24 cellular contexts compared by ENCODE assay signal in the genomic region with DNA sequence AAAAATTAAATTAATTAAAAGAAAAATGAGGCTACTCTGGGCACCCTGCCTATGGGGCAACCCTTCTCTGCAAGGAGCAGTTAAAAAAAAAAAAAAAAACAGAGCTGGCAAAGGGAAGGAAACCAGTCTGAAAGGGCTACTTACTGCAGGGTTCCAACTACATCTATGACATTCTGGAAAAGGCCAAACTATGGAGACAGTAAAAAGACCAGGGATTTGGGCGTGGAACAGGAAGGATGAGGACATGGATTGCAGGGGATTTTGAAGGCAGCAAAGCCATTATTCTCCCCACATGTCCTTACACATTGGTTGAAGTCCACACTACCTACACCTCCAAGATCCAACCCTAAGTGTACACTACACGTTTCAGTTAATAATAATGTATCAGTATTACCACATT. TPM values are rescaled to one million over a fixed set of nuclear protein-coding genes. Genes with fewer than 3 reads are reported as not detected.
A peak's percentile ranks its signal among the peaks of the same experiment; 100 is the strongest.
DNase-seq lines count a peak whose midpoint lies in the region; ATAC-seq and TF ChIP-seq lines count a peak whose summit lies in the region.
"Had no signal": no experiment of that assay in that cellular context is flagged by ENCODE, and none has a peak within 500 bp of the region (broad histone marks: within the 10 kb centered on the region; RNA-seq: fewer than 3 reads in every experiment).

No MANE protein-coding gene starts in this region.

- intact Hi-C loops in esophagus squamous epithelium (cut with DNase I) (no loop called here), transverse colon (cut with DNase I; ENCODE audit: low total_unique reads) (no loop called here)

- H3K36me3 ChIP-seq in RWPE2 (ENCODE audit: low read depth) (no peaks in the 10 kb centered on the region), esophagus squamous epithelium (no peaks in the 10 kb centered on the region), muscle layer of duodenum (ENCODE audit: control insufficient read depth in 1 of 2, insufficient read depth in 2 of 2, low read length in 2 of 2) (no peaks in the 10 kb centered on the region), transverse colon (no peaks in the 10 kb centered on the region), MG63 (no peaks in the 10 kb centered on the region)
- H3K36me3 ChIP-seq: breast epithelium, tibial nerve had no signal

- TF ChIP-seq CTCF in RWPE2 (IDR thresholded peaks at IDR 0.05; ENCODE audit: poor library complexity, severe bottlenecking) = no peak
- no peak for TF ChIP-seq CTCF in esophagus squamous epithelium (IDR thresholded peaks at IDR 0.05)
- TF ChIP-seq CTCF in transverse colon (IDR thresholded peaks at IDR 0.05) = no peak

- DNase-seq in RWPE2 (ENCODE audit: low spot score) (no peak), esophagus squamous epithelium (lab: John Stamatoyannopoulos, UW) (no peak), transverse colon (no peak), MG63 (no peak), Ammon's horn (ENCODE audit: low spot score) (no peak)
- DNase-seq: activated CD4-positive, alpha-beta T cell treated with anti-CD3 and anti-CD28 coated beads, Interleukin-2, amount 10 ng/mL, durations not matched to agents 24 days and 14 days; activated effector memory CD4-positive, alpha-beta T cell treated with Interleukin-2 at 50 U/mL for 16 hours; activated T-cell treated with anti-CD3 and anti-CD28 coated beads, Interleukin-2, amount 50 U/mL, for 1 hour; H9; immature natural killer cell; natural killer cell; NCI-H2029 treated with DMSO at 0.1 percent for 48 hours; NCI-H226; NK-92 treated with Interleukin-12 subunit alpha and Interleukin-12 subunit beta, amount 100 ng/mL, for 24 hours; PC-3; SIG-M5; stimulated activated CD4-positive, alpha-beta T cell treated with anti-CD3 and anti-CD28 coated beads, Interleukin-2, amount 100 ng/mL, for 24 hours; SW 1271 had no signal

- no peak for ATAC-seq in RWPE2 (ENCODE audit: low read depth)
- no peak for ATAC-seq in activated CD4-positive, CD25-positive, alpha-beta regulatory T cell treated with anti-CD3 and anti-CD28 coated beads, Interleukin-2, amount 50 U/mL, for 24 hours
- ATAC-seq: activated naive CD4-positive, alpha-beta T cell treated with anti-CD3 and anti-CD28 coated beads, Interleukin-2, amount 50 U/mL, for 72 hours; natural killer cell; PC-3 had no signal

- H3K27ac ChIP-seq in RWPE2 (ENCODE audit: poor library complexity, severe bottlenecking) = peak overlapping the region; percentile 43
- H3K27ac ChIP-seq in esophagus squamous epithelium = peak overlapping the region in 3 of 4 donors; percentile 53 to 96 (median 61)
- H3K27ac ChIP-seq in muscle layer of duodenum (ENCODE audit: low read length) = peak overlapping the region; percentile 41
- H3K27ac ChIP-seq in transverse colon = peak overlapping the region; percentile 90 to 94 (median 92)

- WGBS in esophagus squamous epithelium, 2 donors = 27 to 33% methylated on average over 2 of the region's 2 CpGs
- 60 to 64% methylated on average over 2 of the region's 2 CpGs for WGBS in transverse colon (ENCODE audit: low coverage in 1 of 2), 2 donors

- H3K27me3 ChIP-seq in RWPE2 (ENCODE audit: insufficient read depth, poor library complexity, severe bottlenecking) (no peaks in the 10 kb centered on the region), esophagus squamous epithelium (no peaks in the 10 kb centered on the region), muscle layer of duodenum (ENCODE audit: low read depth, low read length) (no peaks in the 10 kb centered on the region), transverse colon (no peaks in the 10 kb centered on the region), MG63 (no peaks in the 10 kb centered on the region)
- H3K27me3 ChIP-seq: breast epithelium, tibial nerve had no signal

- H3K4me1 ChIP-seq in RWPE2 (ENCODE audit: insufficient read depth, poor library complexity, severe bottlenecking) = peaks cover 39% of the 10 kb centered on the region
- peaks cover 0 to 69% (median 54%) of the 10 kb centered on the region in 3 donors for H3K4me1 ChIP-seq in esophagus squamous epithelium
- H3K4me1 ChIP-seq in muscle layer of duodenum (ENCODE audit: control insufficient read depth in 1 of 2, insufficient read depth in 2 of 2, low read length in 2 of 2) = peaks cover 3 to 16% of the 10 kb centered on the region in 2 donors
- H3K4me1 ChIP-seq in transverse colon = peaks cover 14 to 51% (median 43%) of the 10 kb centered on the region in 4 donors

- no peak overlapping the region for H3K4me3 ChIP-seq in RWPE2 (ENCODE audit: severe bottlenecking)
- H3K4me3 ChIP-seq in esophagus squamous epithelium = no peak overlapping the region
- H3K4me3 ChIP-seq in muscle layer of duodenum (ENCODE audit: low read depth in 1 of 2, low read length in 2 of 2) = no peak overlapping the region
- H3K4me3 ChIP-seq in transverse colon = no peak overlapping the region
- no peak overlapping the region for H3K4me3 ChIP-seq in MG63
- H3K4me3 ChIP-seq: breast epithelium, smooth muscle cell, tibial nerve had no signal

- TF ChIP-seq EP300 in transverse colon (IDR thresholded peaks at IDR 0.05; ENCODE audit: low read depth) = no peak

- in situ Hi-C loops in transverse colon (cut with MboI; ENCODE audit: low pct_ligation_motif_present in 1 of 4, low pct_unique_long_range_greater_than_20kb in 1 of 4, low sequenced_read_pairs in 3 of 4) = no loop called here

- TF ChIP-seq POLR2A in esophagus squamous epithelium (IDR thresholded peaks at IDR 0.05) = no peak
- no peak for TF ChIP-seq POLR2A in transverse colon (IDR thresholded peaks at IDR 0.05)

- H3K9me3 ChIP-seq in RWPE2 (ENCODE audit: severe bottlenecking) (no peaks in the 10 kb centered on the region), esophagus squamous epithelium (no peaks in the 10 kb centered on the region), muscle layer of duodenum (ENCODE audit: control insufficient read depth in 1 of 2, low read length in 2 of 2) (no peaks in the 10 kb centered on the region), transverse colon (no peaks in the 10 kb centered on the region), MG63 (no peaks in the 10 kb centered on the region)
- H3K9me3 ChIP-seq: breast epithelium, tibial nerve had no signal

RNA-seq across cellular contexts. Expression of a gene that starts 4.6 kb away (rescaled TPM):
- total RNA-seq in esophagus squamous epithelium = 10 to 100 TPM in 1 of 4 donors, 1 to 10 TPM in 3; 5.2 to 18.3 (median 7.5) TPM
- total RNA-seq in transverse colon = 10 to 100 TPM; 24.3 to 90.5 (median 47.2) TPM
- total RNA-seq in MG63 (2014; rRNA removed; shearing (Covaris generic); ENCODE audit: low replicate concordance) = 0.64 and 2.3 TPM in 2 replicates

Comparison
In these comparisons a context has a peak if more than half of its experiments do, and no peak if none do; other contexts are left out.
1. H3K27ac ChIP-seq: peak in every context shown above with its lines; median percentile 92 in transverse colon; 61 in esophagus squamous epithelium; 43 in RWPE2; 41 in muscle layer of duodenum.